ENCODE assay signal across 13 cellular contexts in genomic region chr12:65892905-65893304, GRCh38.
DNase-seq lines count a peak whose midpoint lies in the region; ATAC-seq, FAIRE-seq and TF ChIP-seq lines count a peak whose summit lies in the region.
"Had no signal": no experiment of that assay in that cellular context is flagged by ENCODE, and none has a peak within 500 bp of the region (broad histone marks: within the 10 kb centered on the region; RNA-seq: fewer than 3 reads in every experiment).

No MANE protein-coding gene starts in this region.

- peak overlapping the region; percentile 91 for H3K27ac Mint-ChIP-seq in astrocyte (ENCODE audit: unreplicated experiment)
- H3K27ac Mint-ChIP-seq: activated B cell treated with CpG ODN at 0.5 μM for 24 hours had no signal

- H4K20me1 ChIP-seq in astrocyte (ENCODE audit: insufficient read depth, low read length): peaks cover 36% of the 10 kb centered on the region

- H2AFZ ChIP-seq in astrocyte (ENCODE audit: low read depth, low read length) (no peak overlapping the region), trophoblast cell (ENCODE audit: insufficient read depth, low read length, poor library complexity) (no peak overlapping the region)

- DNase-seq in AG04450 (ENCODE audit: low read depth, low spot score): no peak
- DNase-seq in HK-2 (ENCODE audit: unreplicated experiment): peak; percentile 50
- DNase-seq in astrocyte (ENCODE audit: low read depth): peak; percentile 77
- peak; percentile 95 for DNase-seq in left kidney (ENCODE audit: low read depth, low spot score)
- no peak for DNase-seq in trophoblast cell
- no peak for DNase-seq in effector CD8-positive, alpha-beta T cell (lab: John Stamatoyannopoulos, UW)
- DNase-seq in colonic mucosa: no peak
- DNase-seq: activated B cell treated with CpG ODN at 0.5 μM for 24 hours, adrenal gland, NCI-H446 had no signal

- H3K27me3 Mint-ChIP-seq in astrocyte (ENCODE audit: low read depth, unreplicated experiment): no peaks in the 10 kb centered on the region

- no peaks in the 10 kb centered on the region for H3K27me3 ChIP-seq in AG04450 (ENCODE audit: control insufficient read depth, insufficient read depth, low read length)
- no peaks in the 10 kb centered on the region for H3K27me3 ChIP-seq in astrocyte (ENCODE audit: insufficient read depth, low read length)
- no peaks in the 10 kb centered on the region for H3K27me3 ChIP-seq in trophoblast cell (ENCODE audit: insufficient read depth, low read length)
- no peaks in the 10 kb centered on the region for H3K27me3 ChIP-seq in colonic mucosa
- H3K27me3 ChIP-seq: suprapubic skin had no signal

- no peak overlapping the region for H3K4ac ChIP-seq in trophoblast cell (ENCODE audit: low read depth, low read length)

- peak overlapping the region; percentile 86 for H3K9ac ChIP-seq in astrocyte (ENCODE audit: low read length)
- H3K9ac ChIP-seq in trophoblast cell (ENCODE audit: low read length): no peak overlapping the region
- no peak overlapping the region for H3K9ac ChIP-seq in colonic mucosa (ENCODE audit: low read depth in 2 of 2, low read length in 2 of 2)

- peaks cover 71% of the 10 kb centered on the region for H3K4me1 Mint-ChIP-seq in astrocyte (ENCODE audit: low read depth, unreplicated experiment)

- intact Hi-C loops in colonic mucosa (cut with DNase I): loop anchor here (10.0 kb wide), 1 partner anchor 68 kb away; the partner anchor contains the start of gene HMGA2

- H4K91ac ChIP-seq in trophoblast cell (ENCODE audit: low read depth, low read length): no peak overlapping the region

- no peaks in the 10 kb centered on the region for H3K36me3 ChIP-seq in astrocyte (ENCODE audit: insufficient read depth, low read length)
- no peaks in the 10 kb centered on the region for H3K36me3 ChIP-seq in trophoblast cell (ENCODE audit: control insufficient read depth in 1 of 2, insufficient read depth in 2 of 2, low read length in 2 of 2)
- no peaks in the 10 kb centered on the region for H3K36me3 ChIP-seq in colonic mucosa
- H3K36me3 ChIP-seq: adrenal gland, suprapubic skin had no signal

- H3K23ac ChIP-seq in trophoblast cell (ENCODE audit: low read length): no peak overlapping the region

- H3K4me3 ChIP-seq in AG04450 (ENCODE audit: low read depth, low read length) (peak overlapping the region; percentile 3; the same call in 1 of the 2 replicates), astrocyte (ENCODE audit: insufficient read depth, low read depth, low read length) (peak overlapping the region; percentile 49), trophoblast cell (ENCODE audit: low read depth, low read length) (no peak overlapping the region), colonic mucosa (no peak overlapping the region)
- H3K4me3 ChIP-seq: adrenal gland, suprapubic skin had no signal

- H3K27ac ChIP-seq in AG04450 (ENCODE audit: low read depth, low read length) (peak overlapping the region; percentile 90), astrocyte (ENCODE audit: low read depth, low read length) (peak overlapping the region; percentile 98), trophoblast cell (ENCODE audit: low read depth, low read length) (no peak overlapping the region), colonic mucosa (no peak overlapping the region)
- H3K27ac ChIP-seq: suprapubic skin had no signal

- POLR2A ChIA-PET in AG04450 (lab: Yijun Ruan, JAX): interaction anchor here (0.6 kb wide), 2 partner anchors 10 to 327 kb away, joined by 3 read pairs; no protein-coding TSS in a partner anchor

- ATAC-seq in HG02973 (IDR thresholded peaks at IDR 0.05; ENCODE audit: unreplicated experiment): no peak

- no CpG with 5 or more reads among the region's 5 CpGs for WGBS in trophoblast cell (ENCODE audit: extremely low coverage, insufficient coverage, insufficient read length)

- H2AK5ac ChIP-seq in trophoblast cell (ENCODE audit: low read length): no peak overlapping the region

- H3K36me3 Mint-ChIP-seq in astrocyte (ENCODE audit: low read depth, unreplicated experiment): peaks cover under 1% of the 10 kb centered on the region

- H2BK5ac ChIP-seq in trophoblast cell (ENCODE audit: low read depth, low read length, poor library complexity): no peak overlapping the region

- H2BK12ac ChIP-seq in trophoblast cell (ENCODE audit: low read length): no peak overlapping the region

- H2BK120ac ChIP-seq in trophoblast cell (ENCODE audit: insufficient read depth, low read length, poor library complexity): no peak overlapping the region

- peak; percentile 93 for FAIRE-seq in astrocyte (lab: Jason Lieb, UNC)
- FAIRE-seq: GM19239 had no signal

- no peak overlapping the region for H4K12ac ChIP-seq in trophoblast cell (ENCODE audit: low read depth, low read length)

- H3K9me3 Mint-ChIP-seq in astrocyte (ENCODE audit: unreplicated experiment): peaks cover 2% of the 10 kb centered on the region
- H3K9me3 Mint-ChIP-seq: activated B cell treated with CpG ODN at 0.5 μM for 24 hours had no signal

- no peaks in the 10 kb centered on the region for H3K9me3 ChIP-seq in AG04450 (ENCODE audit: control insufficient read depth, insufficient read depth, low read length)
- H3K9me3 ChIP-seq in astrocyte (ENCODE audit: insufficient read depth, low read depth, low read length): no peaks in the 10 kb centered on the region
- H3K9me3 ChIP-seq in trophoblast cell (ENCODE audit: insufficient read depth, low read depth, low read length): no peaks in the 10 kb centered on the region
- H3K9me3 ChIP-seq in colonic mucosa: no peaks in the 10 kb centered on the region
- H3K9me3 ChIP-seq: adrenal gland, suprapubic skin had no signal

- peaks cover 17% of the 10 kb centered on the region for H3K79me1 ChIP-seq in trophoblast cell (ENCODE audit: low read length)

- no peak overlapping the region for H3K14ac ChIP-seq in trophoblast cell (ENCODE audit: low read length)

- no peak for TF ChIP-seq CTCF in AG04450 (IDR thresholded peaks at IDR 0.05; ENCODE audit: low read depth, low read length)
- no peak for TF ChIP-seq CTCF in astrocyte (IDR thresholded peaks at IDR 0.05; ENCODE audit: insufficient read depth, low read depth, low read length)
- TF ChIP-seq CTCF in colonic mucosa (IDR thresholded peaks at IDR 0.05): no peak

- no peak overlapping the region for H4K8ac ChIP-seq in trophoblast cell (ENCODE audit: low read depth, low read length)

- H3K79me2 ChIP-seq in astrocyte (ENCODE audit: insufficient read depth, low read length): peaks cover 78% of the 10 kb centered on the region
- no peaks in the 10 kb centered on the region for H3K79me2 ChIP-seq in trophoblast cell (ENCODE audit: control insufficient read depth, insufficient read depth, low read length, poor library complexity)

- H3K4me2 ChIP-seq in astrocyte (ENCODE audit: low read length) (peak overlapping the region; percentile 82), trophoblast cell (ENCODE audit: low read length) (no peak overlapping the region)

- no peak overlapping the region for H3K18ac ChIP-seq in trophoblast cell (ENCODE audit: low read length)

- H3K4me3 Mint-ChIP-seq in astrocyte (ENCODE audit: unreplicated experiment): no peak overlapping the region
- H3K4me3 Mint-ChIP-seq: activated B cell treated with CpG ODN at 0.5 μM for 24 hours had no signal

- H3K4me1 ChIP-seq in astrocyte (ENCODE audit: insufficient read depth, low read length) (peaks cover 77% of the 10 kb centered on the region), trophoblast cell (ENCODE audit: control insufficient read depth in 1 of 2, insufficient read depth in 2 of 2, low read length in 2 of 2) (peaks cover 14 to 29% of the 10 kb centered on the region in 2 experiments), colonic mucosa (peaks cover 12% of the 10 kb centered on the region)

- CTCF ChIA-PET in AG04450 (lab: Charles Lee): interaction anchor here (1.0 kb wide), 1 partner anchor 14 kb away, joined by 3 read pairs; no protein-coding TSS in a partner anchor

Comparison
In these comparisons a context has a peak if more than half of its experiments do, and no peak if none do; other contexts are left out.
1. DNase-seq: peak in HK-2 (single experiment), astrocyte (single experiment) and left kidney (single experiment); none in AG04450 (single experiment), trophoblast cell (0 of 2), effector CD8-positive, alpha-beta T cell (single experiment) and colonic mucosa (single experiment).
2. H3K27ac ChIP-seq: peak in AG04450 (single experiment) and astrocyte (single experiment); none in trophoblast cell (single experiment) and colonic mucosa (single experiment).
3. H3K4me3 ChIP-seq: peak in AG04450 (single experiment) and astrocyte (single experiment); none in trophoblast cell (single experiment) and colonic mucosa (single experiment).